Comparison of ENCODE assay signal across 9 cellular contexts in genomic region chr9:137406876-137407589, GRCh38. TPM values are rescaled to one million over a fixed set of nuclear protein-coding genes. Genes with fewer than 3 reads are reported as not detected.
DNase-seq lines count a peak whose midpoint lies in the region; ATAC-seq, FAIRE-seq and TF ChIP-seq lines count a peak whose summit lies in the region.
"Had no signal": no experiment of that assay in that cellular context is flagged by ENCODE, and none has a peak within 500 bp of the region (broad histone marks: within the 10 kb centered on the region; RNA-seq: fewer than 3 reads in every experiment).

No MANE protein-coding gene starts in this region.

- no TSS peak for BruUV-seq in K562 (replicated peaks; lab: Mats Ljungman, UMichigan)

- no peaks in the 10 kb centered on the region for H3K9me1 ChIP-seq in K562 (ENCODE audit: control insufficient read depth, insufficient read depth, low read length)

- POLR2A ChIA-PET in CD8-positive, alpha-beta T cell (lab: Charles Lee) = no interaction called here
- POLR2A ChIA-PET in K562 (lab: Yijun Ruan, JAX) = no interaction called here

- peaks cover 21% of the 10 kb centered on the region for H3K79me2 ChIP-seq in K562 (ENCODE audit: control insufficient read depth, insufficient read depth, low read length)

- WGBS in K562 (ENCODE audit: insufficient coverage, low coverage, missing lambda C conversion rate) = 91% methylated on average over 11 of the region's 63 CpGs
- no CpG with 5 or more reads among the region's 63 CpGs for WGBS in iPS DF 6.9 (ENCODE audit: insufficient coverage, insufficient read length)

- H3K4me2 ChIP-seq in K562 (ENCODE audit: insufficient read depth, low read length) = no peak overlapping the region
- H3K4me2 ChIP-seq in skeletal muscle satellite cell (ENCODE audit: low read length) = peak overlapping the region; percentile 91
- H3K4me2 ChIP-seq: KMS-11 had no signal

- TF ChIP-seq CTCF in CD8-positive, alpha-beta T cell (IDR thresholded peaks at IDR 0.05) = peak; percentile 66
- TF ChIP-seq CTCF in K562 (IDR thresholded peaks at IDR 0.05 in 2 of 3, conservative IDR thresholded peaks at IDR 0.05 in 1 of 3; ENCODE audit: insufficient read depth in 2 of 3, low read depth in 1 of 3, low read length in 3 of 3) = no peak

- peak; percentile 98 for ATAC-seq in CD8-positive, alpha-beta T cell
- peak; percentile 43 for ATAC-seq in HG03175 (IDR thresholded peaks at IDR 0.05; ENCODE audit: unreplicated experiment)
- no peak for ATAC-seq in K562
- no peak for ATAC-seq in GM18519 (IDR thresholded peaks at IDR 0.05; ENCODE audit: low FRiP score, unreplicated experiment)
- ATAC-seq in HG03442 (IDR thresholded peaks at IDR 0.05; ENCODE audit: unreplicated experiment) = no peak

- in situ Hi-C loops in K562 (cut with MboI) = no loop called here

- H3K27me3 ChIP-seq in CD8-positive, alpha-beta T cell (ENCODE audit: insufficient read depth, low read length) = no peaks in the 10 kb centered on the region
- H3K27me3 ChIP-seq in K562 (ENCODE audit: control insufficient read depth in 2 of 2, insufficient read depth in 2 of 2, low read length in 2 of 2) (no peaks in the 10 kb centered on the region), iPS DF 6.9 (ENCODE audit: control insufficient read depth, insufficient read depth, low read length) (no peaks in the 10 kb centered on the region), skeletal muscle satellite cell (ENCODE audit: control insufficient read depth, insufficient read depth, low read length) (no peaks in the 10 kb centered on the region)

- peak; percentile 40 to 84 (median 53) for DNase-seq in CD8-positive, alpha-beta T cell
- DNase-seq in T-helper 2 cell (peak; percentile 12 to 74 (median 46)), K562 (ENCODE audit: extremely low read depth in 1 of 4, low spot score in 3 of 4) (peak in 1 of 4 experiments; percentile 6), iPS DF 6.9 (ENCODE audit: low read depth, low spot score) (peak; percentile 50)

- no peak overlapping the region for H3K27ac ChIP-seq in CD8-positive, alpha-beta T cell (ENCODE audit: low read depth, low read length)
- H3K27ac ChIP-seq in K562 (ENCODE audit: extremely low read depth, low read depth, low read length) = no peak overlapping the region
- H3K27ac ChIP-seq in iPS DF 6.9 (ENCODE audit: low read length) = no peak overlapping the region
- H3K27ac ChIP-seq: KMS-11 had no signal

- H3K36me3 Mint-ChIP-seq in CD8-positive, alpha-beta T cell = peaks cover 7% of the 10 kb centered on the region

- H2AFZ ChIP-seq in K562 (ENCODE audit: low read depth, low read length) = no peak overlapping the region

- intact Hi-C loops in CD8-positive, alpha-beta T cell (cut with DNase I, micrococcal nuclease) = loop anchor here (1.0 to 2.0 kb wide), 3 partner anchors 104 to 112 kb away; partner anchors contain the start of gene NRARP (in 2 of the 2)
- intact Hi-C loops in K562 (cut with micrococcal nuclease) = no loop called here

- H3K4me1 ChIP-seq in CD8-positive, alpha-beta T cell (ENCODE audit: insufficient read depth, low read length) = peaks cover 25% of the 10 kb centered on the region
- peaks cover 12 to 71% of the 10 kb centered on the region in 2 experiments for H3K4me1 ChIP-seq in K562 (replicated peaks in 1 of 2; ENCODE audit: control insufficient read depth in 2 of 2, insufficient read depth in 2 of 2, low read length in 2 of 2)
- H3K4me1 ChIP-seq in iPS DF 6.9 (ENCODE audit: control insufficient read depth, insufficient read depth, low read length) = peaks cover 2% of the 10 kb centered on the region
- peaks cover 31% of the 10 kb centered on the region for H3K4me1 ChIP-seq in skeletal muscle satellite cell (ENCODE audit: control insufficient read depth, insufficient read depth, low read length)

- TF ChIP-seq POLR2A in K562 (conservative IDR thresholded peaks at IDR 0.05) = no peak

- no peak overlapping the region for H3K27ac Mint-ChIP-seq in CD8-positive, alpha-beta T cell

- H3K9ac ChIP-seq in K562 (ENCODE audit: insufficient read depth in 1 of 2, low read depth in 2 of 2, low read length in 2 of 2) = no peak overlapping the region
- H3K9ac ChIP-seq in skeletal muscle satellite cell (ENCODE audit: low read depth, low read length) = peak overlapping the region; percentile 66
- H3K9ac ChIP-seq: KMS-11 had no signal

- H3K9me3 ChIP-seq in CD8-positive, alpha-beta T cell (ENCODE audit: low read length) = no peaks in the 10 kb centered on the region
- H3K9me3 ChIP-seq in K562 (replicated peaks; ENCODE audit: control insufficient read depth, insufficient read depth, low read depth, low read length) (0 out of 2 replicates have a peak, but pooled peaks cover 7% of the 10 kb centered on the region), iPS DF 6.9 (ENCODE audit: control insufficient read depth, insufficient read depth, low read length) (no peaks in the 10 kb centered on the region), skeletal muscle satellite cell (replicated peaks; ENCODE audit: low read length) (no peaks in the 10 kb centered on the region)

- no peak for FAIRE-seq in K562 (lab: Jason Lieb, UNC)

- H3K27me3 Mint-ChIP-seq in CD8-positive, alpha-beta T cell (ENCODE audit: low read depth) = no peaks in the 10 kb centered on the region

- H3K4me1 Mint-ChIP-seq in CD8-positive, alpha-beta T cell (ENCODE audit: low read depth) = peaks cover 4% of the 10 kb centered on the region

- no peak for TF ChIP-seq EP300 in K562 (IDR thresholded peaks at IDR 0.05; ENCODE audit: low read length)

- H3K4me3 Mint-ChIP-seq in CD8-positive, alpha-beta T cell = no peak overlapping the region

- H3K9me3 Mint-ChIP-seq in CD8-positive, alpha-beta T cell = no peaks in the 10 kb centered on the region

- TF ChIP-seq RAD21 in K562 (CRISPR knock-in tag; conservative IDR thresholded peaks at IDR 0.05 in 1 of 2, IDR thresholded peaks at IDR 0.05 in 1 of 2) = no peak

- CTCF ChIA-PET in CD8-positive, alpha-beta T cell (lab: Charles Lee) = interaction anchor here (1.2 kb wide), 1 partner anchor 108 kb away, joined by 3 read pairs; no protein-coding TSS in a partner anchor
- CTCF ChIA-PET in K562 (lab: Yijun Ruan, JAX; ENCODE audit: low intra/inter-chr PET ratio) = no interaction called here

- no peaks in the 10 kb centered on the region for H4K20me1 ChIP-seq in K562 (replicated peaks; ENCODE audit: control insufficient read depth, insufficient read depth, low read length)

- no peak overlapping the region for H3K4me3 ChIP-seq in CD8-positive, alpha-beta T cell (ENCODE audit: low read depth, low read length)
- H3K4me3 ChIP-seq in K562 (no peak overlapping the region), iPS DF 6.9 (ENCODE audit: low read length) (peak overlapping the region; percentile 28; the same call in 1 of the 2 replicates), skeletal muscle satellite cell (ENCODE audit: low read length) (peak overlapping the region; percentile 66)

- no peaks in the 10 kb centered on the region for H3K36me3 ChIP-seq in CD8-positive, alpha-beta T cell (ENCODE audit: insufficient read depth, low read length)
- H3K36me3 ChIP-seq in K562 (ENCODE audit: control insufficient read depth, insufficient read depth, low read length) (no peaks in the 10 kb centered on the region), iPS DF 6.9 (ENCODE audit: control insufficient read depth, insufficient read depth, low read length) (no peaks in the 10 kb centered on the region), skeletal muscle satellite cell (ENCODE audit: insufficient read depth, low read length) (no peaks in the 10 kb centered on the region)

RNA-seq across cellular contexts. Expression of gene EXD3, which starts 15.9 kb away (rescaled TPM):
- 10 to 100 TPM in 1 of 2 experiments, 1 to 10 TPM in 1; 9.1 to 11.0 TPM for total RNA-seq in CD8-positive, alpha-beta T cell
- 17.3 and 38.8 TPM in 2 replicates for total RNA-seq in K562 (2011; cell fraction: chromatin; rRNA removed; ENCODE audit: low replicate concordance)
- total RNA-seq in K562 (2011; cell fraction: nucleolus; rRNA removed) = 26.5 and 29.7 TPM in 2 replicates
- 17.2 and 17.5 TPM in 2 replicates for total RNA-seq in K562 (2011; cell fraction: nucleoplasm; rRNA removed)
- total RNA-seq in K562 (2014; rRNA removed) (6.5 and 6.7 TPM in 2 replicates), K562 (2014; rRNA removed; fragmentation: Illumina TruSeq; extraction: Trizol) (1.3 and 1.5 TPM in 2 replicates), K562 (2015; rRNA removed; fragmentation: Illumina TruSeq; extraction: Trizol) (3.3 and 3.4 TPM in 2 replicates), K562 (2021) (11.7 and 12.5 TPM in 2 replicates)
- polyA plus RNA-seq in K562 (2011; rRNA removed) (3.9 and 8.0 TPM in 2 replicates), K562 (2014; fragmentation: Illumina TruSeq; extraction: Trizol) (5.6 and 8.5 TPM in 2 replicates), K562 (2014; fragmentation: Nextera tagmentation; extraction: Ambion mirVana) (under 1 TPM; 0.29 to 0.35 TPM), K562 (2014; rRNA removed) (8.6 and 10.2 TPM in 2 replicates)
- 5.1 and 8.7 TPM in 2 replicates for polyA plus RNA-seq in K562 (2011; cell fraction: cytosol; rRNA removed)
- polyA plus RNA-seq in K562 (2011; cell fraction: nucleus; rRNA removed) = 60.2 and 73.6 TPM in 2 replicates
- polyA plus RNA-seq in K562 (2012) = 7.9 and 18.3 TPM in 2 replicates
- polyA minus RNA-seq in K562 (2011; rRNA and poly(A)+ RNA removed) = 2.0 and 3.0 TPM in 2 replicates
- polyA minus RNA-seq in K562 (2011; cell fraction: cytosol; rRNA and poly(A)+ RNA removed) = 2.3 and 5.6 TPM in 2 replicates
- 6.2 and 8.9 TPM in 2 replicates for polyA minus RNA-seq in K562 (2011; cell fraction: nucleus; rRNA and poly(A)+ RNA removed)
- total RNA-seq in skeletal muscle satellite cell (2012; rRNA removed) = 2.4 and 4.6 TPM in 2 replicates

RNA-seq across cellular contexts. Expression of gene NOXA1, which starts 16.2 kb away (rescaled TPM):
- total RNA-seq in CD8-positive, alpha-beta T cell = 1 to 10 TPM; 2.4 to 2.7 TPM
- total RNA-seq in K562 (2011; cell fraction: chromatin; rRNA removed; ENCODE audit: low replicate concordance) = 0.25 and 0.97 TPM in 2 replicates
- 1.6 and 1.8 TPM in 2 replicates for total RNA-seq in K562 (2011; cell fraction: nucleolus; rRNA removed)
- total RNA-seq in K562 (2011; cell fraction: nucleoplasm; rRNA removed) = 0.69 and 0.88 TPM in 2 replicates
- total RNA-seq in K562 (2014; rRNA removed) = 0.33 and 0.50 TPM in 2 replicates
- not detected in 2 replicates for total RNA-seq in K562 (2014; rRNA removed; fragmentation: Illumina TruSeq; extraction: Trizol)
- total RNA-seq in K562 (2015; rRNA removed; fragmentation: Illumina TruSeq; extraction: Trizol) = 0.07 TPM in 1 of 2 replicates, not detected in the other
- 0.63 and 1.2 TPM in 2 replicates for total RNA-seq in K562 (2021)
- 0.11 and 0.22 TPM in 2 replicates for polyA plus RNA-seq in K562 (2011; rRNA removed)
- 0.13 and 0.36 TPM in 2 replicates for polyA plus RNA-seq in K562 (2011; cell fraction: cytosol; rRNA removed)
- polyA plus RNA-seq in K562 (2011; cell fraction: nucleus; rRNA removed) = 2.8 and 4.7 TPM in 2 replicates
- polyA plus RNA-seq in K562 (2012) = 0.34 and 2.4 TPM in 2 replicates
- not detected in 2 replicates for polyA plus RNA-seq in K562 (2014; fragmentation: Illumina TruSeq; extraction: Trizol)
- polyA plus RNA-seq in K562 (2014; fragmentation: Nextera tagmentation; extraction: Ambion mirVana) = not detected
- 0.20 and 0.50 TPM in 2 replicates for polyA plus RNA-seq in K562 (2014; rRNA removed)
- polyA minus RNA-seq in K562 (2011; rRNA and poly(A)+ RNA removed) = not detected in 2 replicates
- polyA minus RNA-seq in K562 (2011; cell fraction: cytosol; rRNA and poly(A)+ RNA removed) = not detected in 2 replicates
- polyA minus RNA-seq in K562 (2011; cell fraction: nucleus; rRNA and poly(A)+ RNA removed) = 0.81 and 1.00 TPM in 2 replicates
- 0.25 TPM in 1 of 2 replicates, not detected in the other for total RNA-seq in skeletal muscle satellite cell (2012; rRNA removed)

RNA-seq across cellular contexts. Expression of gene ENTPD8, which starts 34.1 kb away (rescaled TPM):
- not detected for total RNA-seq in CD8-positive, alpha-beta T cell
- total RNA-seq in K562 (2011; cell fraction: chromatin; rRNA removed; ENCODE audit: low replicate concordance) = 0.23 and 0.67 TPM in 2 replicates
- total RNA-seq in K562 (2011; cell fraction: nucleolus; rRNA removed) = 0.50 and 0.53 TPM in 2 replicates
- 0.22 TPM in 1 of 2 replicates, not detected in the other for total RNA-seq in K562 (2011; cell fraction: nucleoplasm; rRNA removed)
- total RNA-seq in K562 (2014; rRNA removed) (0.16 and 0.27 TPM in 2 replicates), K562 (2014; rRNA removed; fragmentation: Illumina TruSeq; extraction: Trizol) (not detected in 2 replicates), K562 (2015; rRNA removed; fragmentation: Illumina TruSeq; extraction: Trizol) (0.08 TPM in 1 of 2 replicates, not detected in the other), K562 (2021) (0.13 and 0.18 TPM in 2 replicates)
- polyA plus RNA-seq in K562 (2011; rRNA removed) (0.06 and 0.11 TPM in 2 replicates), K562 (2014; fragmentation: Illumina TruSeq; extraction: Trizol) (0.07 TPM in 1 of 2 replicates, not detected in the other), K562 (2014; fragmentation: Nextera tagmentation; extraction: Ambion mirVana) (not detected), K562 (2014; rRNA removed) (0.20 TPM in 1 of 2 replicates, not detected in the other)
- 0.04 and 0.27 TPM in 2 replicates for polyA plus RNA-seq in K562 (2011; cell fraction: cytosol; rRNA removed)
- polyA plus RNA-seq in K562 (2011; cell fraction: nucleus; rRNA removed) = 0.63 and 1.0 TPM in 2 replicates
- 0.12 and 0.16 TPM in 2 replicates for polyA plus RNA-seq in K562 (2012)
- polyA minus RNA-seq in K562 (2011; rRNA and poly(A)+ RNA removed) = not detected in 2 replicates
- not detected in 2 replicates for polyA minus RNA-seq in K562 (2011; cell fraction: cytosol; rRNA and poly(A)+ RNA removed)
- polyA minus RNA-seq in K562 (2011; cell fraction: nucleus; rRNA and poly(A)+ RNA removed) = 0.13 and 0.22 TPM in 2 replicates
- total RNA-seq in skeletal muscle satellite cell (2012; rRNA removed) = not detected in 2 replicates

RNA-seq across cellular contexts. Expression of gene NSMF, which starts 52.1 kb away (rescaled TPM):
- 10 to 100 TPM; 82.8 to 87.2 TPM for total RNA-seq in CD8-positive, alpha-beta T cell
- total RNA-seq in K562 (2011; cell fraction: chromatin; rRNA removed; ENCODE audit: low replicate concordance) = 47.6 and 128 TPM in 2 replicates
- total RNA-seq in K562 (2011; cell fraction: nucleolus; rRNA removed) = 87.2 and 93.1 TPM in 2 replicates
- 47.3 and 58.7 TPM in 2 replicates for total RNA-seq in K562 (2011; cell fraction: nucleoplasm; rRNA removed)
- 49.2 and 60.0 TPM in 2 replicates for total RNA-seq in K562 (2014; rRNA removed)
- 24.4 and 29.3 TPM in 2 replicates for total RNA-seq in K562 (2014; rRNA removed; fragmentation: Illumina TruSeq; extraction: Trizol)
- total RNA-seq in K562 (2015; rRNA removed; fragmentation: Illumina TruSeq; extraction: Trizol) = 28.2 and 29.1 TPM in 2 replicates
- 72.0 and 74.5 TPM in 2 replicates for total RNA-seq in K562 (2021)
- 44.9 and 71.8 TPM in 2 replicates for polyA plus RNA-seq in K562 (2011; rRNA removed)
- 59.2 and 114 TPM in 2 replicates for polyA plus RNA-seq in K562 (2011; cell fraction: cytosol; rRNA removed)
- polyA plus RNA-seq in K562 (2011; cell fraction: nucleus; rRNA removed) = 244 and 400 TPM in 2 replicates
- 38.5 and 48.2 TPM in 2 replicates for polyA plus RNA-seq in K562 (2012)
- 26.4 and 44.1 TPM in 2 replicates for polyA plus RNA-seq in K562 (2014; fragmentation: Illumina TruSeq; extraction: Trizol)
- under 1 TPM; 0.20 to 0.42 TPM for polyA plus RNA-seq in K562 (2014; fragmentation: Nextera tagmentation; extraction: Ambion mirVana)
- 76.3 and 82.7 TPM in 2 replicates for polyA plus RNA-seq in K562 (2014; rRNA removed)
- 25.2 and 31.9 TPM in 2 replicates for polyA minus RNA-seq in K562 (2011; rRNA and poly(A)+ RNA removed)
- 37.7 and 44.3 TPM in 2 replicates for polyA minus RNA-seq in K562 (2011; cell fraction: cytosol; rRNA and poly(A)+ RNA removed)
- polyA minus RNA-seq in K562 (2011; cell fraction: nucleus; rRNA and poly(A)+ RNA removed) = 47.9 and 59.5 TPM in 2 replicates
- 40.8 and 46.6 TPM in 2 replicates for total RNA-seq in skeletal muscle satellite cell (2012; rRNA removed)

Comparison
In these comparisons a context has a peak if more than half of its experiments do, and no peak if none do; other contexts are left out.
1. ATAC-seq: peak in CD8-positive, alpha-beta T cell (single experiment) and HG03175 (single experiment); none in K562 (single experiment), GM18519 (single experiment) and HG03442 (single experiment).
2. H3K4me3 ChIP-seq: peak in iPS DF 6.9 (single experiment) and skeletal muscle satellite cell (single experiment); none in CD8-positive, alpha-beta T cell (single experiment) and K562 (single experiment).